18 cellular contexts compared by ENCODE assay signal in genomic region chr18:22183647-22184161, GRCh38. TPM values are rescaled to one million over a fixed set of nuclear protein-coding genes. Genes with fewer than 3 reads are reported as not detected.
DNase-seq lines count a peak whose midpoint lies in the region; ATAC-seq and TF ChIP-seq lines count a peak whose summit lies in the region.
"Had no signal": no experiment of that assay in that cellular context is flagged by ENCODE, and none has a peak within 500 bp of the region (broad histone marks: within the 10 kb centered on the region; RNA-seq: fewer than 3 reads in every experiment).

No MANE protein-coding gene starts in this region.

- CTCF ChIA-PET in activated CD8-positive, alpha-beta T cell treated with anti-CD3 and anti-CD28 coated beads, Interleukin-2, amount 10 ng/mL, durations not matched to agents 7 days and 5 days (lab: Charles Lee), result no interaction called here

- no peak for TF ChIP-seq POLR2A in uterus (IDR thresholded peaks at IDR 0.05)

- H3K4me3 ChIP-seq in cardiac muscle cell (no peak overlapping the region), coronary artery (no peak overlapping the region), uterus (no peak overlapping the region)
- H3K4me3 ChIP-seq: BLaER1, Peyer's patch had no signal

- H3K27me3 ChIP-seq in cardiac muscle cell (no peaks in the 10 kb centered on the region), uterus (no peaks in the 10 kb centered on the region)
- H3K27me3 ChIP-seq: BLaER1, Peyer's patch had no signal

- ATAC-seq in activated CD8-positive, alpha-beta T cell treated with anti-CD3 and anti-CD28 coated beads, Interleukin-2, amount 10 ng/mL, durations not matched to agents 7 days and 5 days, result no peak

- peaks cover 69% of the 10 kb centered on the region for H3K36me3 ChIP-seq in cardiac muscle cell
- H3K36me3 ChIP-seq in uterus, result no peaks in the 10 kb centered on the region

- H3K4me1 Mint-ChIP-seq in mesothelial cell of epicardium, result peaks cover 62% of the 10 kb centered on the region
- H3K4me1 Mint-ChIP-seq in activated CD8-positive, alpha-beta T cell treated with anti-CD3 and anti-CD28 coated beads, Interleukin-2, amount 10 ng/mL, durations not matched to agents 7 days and 5 days (ENCODE audit: low read depth), result no peaks in the 10 kb centered on the region
- H3K4me1 Mint-ChIP-seq: CD8-positive, alpha-beta memory T cell had no signal

- intact Hi-C loops in cardiac septum (cut with DNase I), result no loop called here
- intact Hi-C loops in uterus (cut with DNase I; ENCODE audit: low total_unique reads), result no loop called here

- TF ChIP-seq CTCF in cardiac muscle cell (IDR thresholded peaks at IDR 0.05; ENCODE audit: low read depth, low read length), result no peak
- TF ChIP-seq CTCF in coronary artery (IDR thresholded peaks at IDR 0.05), result no peak
- TF ChIP-seq CTCF in mesothelial cell of epicardium (IDR thresholded peaks at IDR 0.05; ENCODE audit: unreplicated experiment), result no peak
- no peak for TF ChIP-seq CTCF in uterus (IDR thresholded peaks at IDR 0.05)

- H3K27ac Mint-ChIP-seq in mesothelial cell of epicardium, result peak overlapping the region; percentile 47
- H3K27ac Mint-ChIP-seq in activated CD8-positive, alpha-beta T cell treated with anti-CD3 and anti-CD28 coated beads, Interleukin-2, amount 10 ng/mL, durations not matched to agents 7 days and 5 days, result no peak overlapping the region
- H3K27ac Mint-ChIP-seq: CD8-positive, alpha-beta memory T cell had no signal

- POLR2A ChIA-PET in activated CD8-positive, alpha-beta T cell treated with anti-CD3 and anti-CD28 coated beads, Interleukin-2, amount 10 ng/mL, durations not matched to agents 7 days and 5 days (lab: Charles Lee), result no interaction called here

- peak overlapping the region; percentile 83 for H3K27ac ChIP-seq in cardiac muscle cell
- peak overlapping the region; percentile 89 for H3K27ac ChIP-seq in coronary artery
- peak overlapping the region; percentile 85 to 87 for H3K27ac ChIP-seq in uterus
- H3K27ac ChIP-seq: 22Rv1, BLaER1 had no signal

- H3K9me3 Mint-ChIP-seq in mesothelial cell of epicardium, result no peaks in the 10 kb centered on the region
- no peaks in the 10 kb centered on the region for H3K9me3 Mint-ChIP-seq in activated CD8-positive, alpha-beta T cell treated with anti-CD3 and anti-CD28 coated beads, Interleukin-2, amount 10 ng/mL, durations not matched to agents 7 days and 5 days (ENCODE audit: insufficient read depth)
- H3K9me3 Mint-ChIP-seq: CD8-positive, alpha-beta memory T cell had no signal

- DNase-seq in cardiac muscle cell (ENCODE audit: low read depth in 1 of 2, low spot score in 1 of 2) (no peak), cardiac septum (ENCODE audit: low spot score) (no peak), coronary artery (ENCODE audit: low spot score) (no peak), mesothelial cell of epicardium (ENCODE audit: low spot score in 2 of 2, unreplicated experiment in 2 of 2) (no peak), uterus (no peak), NCI-H748 (lab: John Stamatoyannopoulos, UW; ENCODE audit: unreplicated experiment) (no peak), KG1 (lab: John Stamatoyannopoulos, UW) (no peak)
- DNase-seq in activated CD8-positive, alpha-beta T cell treated with anti-CD3 and anti-CD28 coated beads, Interleukin-2, amount 10 ng/mL, durations not matched to agents 7 days and 5 days, result no peak
- DNase-seq: CD8-positive, alpha-beta memory T cell; Kasumi-1; NCI-H1105 treated with DMSO at 0.1 percent for 48 hours; NCI-H187 treated with DMSO at 0.1 percent for 48 hours; NCI-H2171; NCI-H82; Peyer's patch had no signal

- H3K4me1 ChIP-seq in cardiac muscle cell (ENCODE audit: low read depth) (peaks cover 58% of the 10 kb centered on the region), uterus (peaks cover 9 to 12% of the 10 kb centered on the region in 2 donors)
- H3K4me1 ChIP-seq: BLaER1 had no signal

- peaks cover 41% of the 10 kb centered on the region for H3K36me3 Mint-ChIP-seq in mesothelial cell of epicardium
- H3K36me3 Mint-ChIP-seq in activated CD8-positive, alpha-beta T cell treated with anti-CD3 and anti-CD28 coated beads, Interleukin-2, amount 10 ng/mL, durations not matched to agents 7 days and 5 days (ENCODE audit: low read depth), result no peaks in the 10 kb centered on the region

- H3K9me3 ChIP-seq in cardiac muscle cell (ENCODE audit: low read depth) (no peaks in the 10 kb centered on the region), uterus (no peaks in the 10 kb centered on the region)
- H3K9me3 ChIP-seq: BLaER1, Peyer's patch had no signal

- peaks cover 10% of the 10 kb centered on the region for H3K27me3 Mint-ChIP-seq in mesothelial cell of epicardium (ENCODE audit: low read depth)
- peaks cover 10% of the 10 kb centered on the region for H3K27me3 Mint-ChIP-seq in activated CD8-positive, alpha-beta T cell treated with anti-CD3 and anti-CD28 coated beads, Interleukin-2, amount 10 ng/mL, durations not matched to agents 7 days and 5 days (ENCODE audit: low read depth)

- H3K4me3 Mint-ChIP-seq in mesothelial cell of epicardium, result no peak overlapping the region
- no peak overlapping the region for H3K4me3 Mint-ChIP-seq in activated CD8-positive, alpha-beta T cell treated with anti-CD3 and anti-CD28 coated beads, Interleukin-2, amount 10 ng/mL, durations not matched to agents 7 days and 5 days
- H3K4me3 Mint-ChIP-seq: CD8-positive, alpha-beta memory T cell had no signal

RNA-seq across cellular contexts. Expression of gene GATA6, which starts 14.3 kb away (rescaled TPM):
- 182 and 187 TPM in 2 replicates for total RNA-seq in cardiac muscle cell
- polyA plus RNA-seq in cardiac muscle cell, result 104 and 126 TPM in 2 replicates
- 76.2 TPM for total RNA-seq in cardiac septum
- total RNA-seq in mesothelial cell of epicardium, result 99.0 to 108 TPM (median 106 TPM) in 3 replicates
- total RNA-seq in uterus, result 10 to 100 TPM; 28.2 to 59.6 (median 39.5) TPM
- total RNA-seq in activated CD8-positive, alpha-beta T cell treated with anti-CD3 and anti-CD28 coated beads, Interleukin-2, amount 10 ng/mL, durations not matched to agents 7 days and 5 days, result not detected
- polyA plus RNA-seq: H1 had no signal

Comparison
In these comparisons a context has a peak if more than half of its experiments do, and no peak if none do; other contexts are left out.
1. RNA of gene GATA6, which starts 14.3 kb away (total RNA-seq): 182 to 187 TPM in cardiac muscle cell, 99.0 to 108 TPM in mesothelial cell of epicardium, 76.2 TPM in cardiac septum (single experiment) and 28.2 to 59.6 TPM in uterus; not detected in activated CD8-positive, alpha-beta T cell treated with anti-CD3 and anti-CD28 coated beads, Interleukin-2, amount 10 ng/mL, durations not matched to agents 7 days and 5 days; every median in the first group is over 10 times any median in the second.
2. Peak in every context shown above with its lines, with median percentiles within 50 percentile points of each other: H3K27ac ChIP-seq.